Comparison of ENCODE assay signal across 23 cellular contexts in genomic region chr5:6506631-6507030, GRCh38. TPM values are rescaled to one million over a fixed set of nuclear protein-coding genes. Genes with fewer than 3 reads are reported as not detected.
A peak's percentile ranks its signal among the peaks of the same experiment; 100 is the strongest.
DNase-seq lines count a peak whose midpoint lies in the region; ATAC-seq and TF ChIP-seq lines count a peak whose summit lies in the region.
"Had no signal": no experiment of that assay in that cellular context is flagged by ENCODE, and none has a peak within 500 bp of the region (broad histone marks: within the 10 kb centered on the region; RNA-seq: fewer than 3 reads in every experiment).

No MANE protein-coding gene starts in this region.

- DNase-seq in GM10266 (ENCODE audit: extremely low spot score), result peak; percentile 26
- DNase-seq in endodermal cell, result peak; percentile 33
- no peak for DNase-seq in superior temporal gyrus (ENCODE audit: extremely low spot score)
- no peak for DNase-seq in hippocampal formation (lab: John Stamatoyannopoulos, UW)
- DNase-seq: Calu3, DMS79 treated with DMSO at 0.1 percent for 48 hours, Kasumi-1, NCI-H1105, NCI-H1436 treated with DMSO at 0.1 percent for 48 hours, NCI-H187 treated with DMSO at 0.1 percent for 48 hours, NCI-H2171 treated with DMSO at 0.1 percent for 48 hours, NCI-H345, NCI-H524, NCI-H748 treated with DMSO at 0.1 percent for 48 hours, SIG-M5, SW 1271 had no signal

- H3K27ac ChIP-seq in endodermal cell (ENCODE audit: low read depth, low read length), result no peak overlapping the region
- H3K27ac ChIP-seq: C4-2B, SK-N-MC had no signal

- H3K36me3 ChIP-seq in endodermal cell (ENCODE audit: control insufficient read depth, insufficient read depth, low read length), result no peaks in the 10 kb centered on the region

- peaks cover 4% of the 10 kb centered on the region for H3K4me1 Mint-ChIP-seq in endodermal cell
- H3K4me1 Mint-ChIP-seq: B cell had no signal

- H3K27me3 Mint-ChIP-seq in endodermal cell (ENCODE audit: insufficient read depth), result peaks cover 7% of the 10 kb centered on the region

- H3K9me3 ChIP-seq in endodermal cell (ENCODE audit: control insufficient read depth, low read length), result no peaks in the 10 kb centered on the region

- TF ChIP-seq CTCF in GM10266 (IDR thresholded peaks at IDR 0.05; ENCODE audit: control insufficient read depth, insufficient read depth, low read depth, missing control alignments), result no peak
- no peak for TF ChIP-seq CTCF in endodermal cell (conservative IDR thresholded peaks at IDR 0.05)

- no peak overlapping the region for H3K27ac Mint-ChIP-seq in endodermal cell
- H3K27ac Mint-ChIP-seq: B cell had no signal

- H3K36me3 Mint-ChIP-seq in endodermal cell (ENCODE audit: low read depth), result no peaks in the 10 kb centered on the region

- H3K4me1 ChIP-seq in endodermal cell (ENCODE audit: control insufficient read depth, insufficient read depth, low read length), result no peaks in the 10 kb centered on the region

- ATAC-seq in GM19023 (IDR thresholded peaks at IDR 0.05; ENCODE audit: unreplicated experiment) (peak; percentile 73), HG02759 (IDR thresholded peaks at IDR 0.05; ENCODE audit: unreplicated experiment) (peak; percentile 42), GM18520 (IDR thresholded peaks at IDR 0.05; ENCODE audit: unreplicated experiment) (no peak)
- ATAC-seq: K562 had no signal

- H3K9me3 Mint-ChIP-seq in endodermal cell, result no peaks in the 10 kb centered on the region

- no peak overlapping the region for H3K4me3 Mint-ChIP-seq in endodermal cell
- H3K4me3 Mint-ChIP-seq: B cell had no signal

- peaks cover 5% of the 10 kb centered on the region for H3K27me3 ChIP-seq in endodermal cell (ENCODE audit: control insufficient read depth, insufficient read depth, low read length, poor library complexity, severe bottlenecking)

- H3K4me3 ChIP-seq in endodermal cell (ENCODE audit: low read length), result no peak overlapping the region
- H3K4me3 ChIP-seq: K562, SK-N-MC had no signal

- 94 to 97% methylated on average over 11 to 16 of the region's 16 CpGs for WGBS in endodermal cell (ENCODE audit: insufficient coverage in 1 of 2, insufficient read length in 1 of 2), 2 experiments

- no peak overlapping the region for H3K9ac ChIP-seq in endodermal cell (ENCODE audit: extremely low read depth, low read length, poor library complexity, severe bottlenecking)

RNA-seq across cellular contexts. Expression of gene UBE2QL1, which starts 58.0 kb away (rescaled TPM):
- total RNA-seq in endodermal cell, result under 1 TPM in 1 of 2 donors, not detected in 1; 0.11 TPM
- polyA plus RNA-seq in endodermal cell (2013, experiment 1 of 2), result 5.6 TPM
- 5.7 TPM for polyA plus RNA-seq in endodermal cell (2013, experiment 2 of 2)
- total RNA-seq: Calu3, K562 had no signal
- polyA plus RNA-seq: K562 had no signal

Comparison
In these comparisons a context has a peak if more than half of its experiments do, and no peak if none do; other contexts are left out.
1. DNase-seq: peak in GM10266 (single experiment) and endodermal cell (single experiment); none in superior temporal gyrus (single experiment) and hippocampal formation (0 of 2).